17 cellular contexts compared by ENCODE assay signal in genomic region chr22:45185718-45186511, GRCh38. TPM values are rescaled to one million over a fixed set of nuclear protein-coding genes. Genes with fewer than 3 reads are reported as not detected.
A peak's percentile ranks its signal among the peaks of the same experiment; 100 is the strongest.
DNase-seq lines count a peak whose midpoint lies in the region; ATAC-seq, FAIRE-seq and TF ChIP-seq lines count a peak whose summit lies in the region.
"Had no signal": no experiment of that assay in that cellular context is flagged by ENCODE, and none has a peak within 500 bp of the region (broad histone marks: within the 10 kb centered on the region; RNA-seq: fewer than 3 reads in every experiment).

No MANE protein-coding gene starts in this region.

- peak; percentile 65 for FAIRE-seq in urothelium cell line (lab: Jason Lieb, UNC)

- H3K9me3 Mint-ChIP-seq in MCF 10A (ENCODE audit: unreplicated experiment): no peaks in the 10 kb centered on the region
- H3K9me3 Mint-ChIP-seq: nephron had no signal

- peak; percentile 18 for DNase-seq in stimulated activated CD4-positive, alpha-beta T cell treated with anti-CD3 and anti-CD28 coated beads, Interleukin-15, amount 100 ng/mL, for 24 hours
- no peak for DNase-seq in stimulated activated CD4-positive, alpha-beta T cell treated with anti-CD3 and anti-CD28 coated beads, Interleukin-4, amount 100 ng/mL, for 4 hours
- no peak for DNase-seq in T-helper 17 cell
- peak; percentile 48 for DNase-seq in epithelial cell of esophagus (ENCODE audit: low read depth)
- no peak for DNase-seq in urothelium cell line (ENCODE audit: low spot score)
- DNase-seq in MCF 10A (ENCODE audit: unreplicated experiment): no peak
- DNase-seq: anterior cingulate cortex, MM.1S, NCI-H2081, NCI-H524 treated with DMSO at 0.1 percent for 48 hours, OCI-M1, substantia nigra had no signal

- POLR2A ChIA-PET in MCF 10A (lab: Yijun Ruan, JAX): interaction anchor here (0.7 to 1.0 kb wide), 2 partner anchors 21 to 27 kb away, joined by 3 to 4 read pairs; no protein-coding TSS in a partner anchor

- H3K36me3 Mint-ChIP-seq in T-helper 17 cell (ENCODE audit: low read depth): peaks cover 5% of the 10 kb centered on the region
- peaks cover 69% of the 10 kb centered on the region for H3K36me3 Mint-ChIP-seq in MCF 10A (ENCODE audit: insufficient read depth, unreplicated experiment)

- H3K4me3 Mint-ChIP-seq in T-helper 17 cell: no peak overlapping the region
- H3K4me3 Mint-ChIP-seq in MCF 10A (ENCODE audit: unreplicated experiment): no peak overlapping the region
- H3K4me3 Mint-ChIP-seq: nephron had no signal

- H3K4me3 ChIP-seq in epithelial cell of esophagus (ENCODE audit: low read length): no peak overlapping the region
- H3K4me3 ChIP-seq: gastroesophageal sphincter, SK-N-MC had no signal

- CTCF ChIA-PET in MCF 10A (lab: Yijun Ruan, JAX): no interaction called here

- H3K4me1 Mint-ChIP-seq in T-helper 17 cell (peaks cover 8% of the 10 kb centered on the region), MCF 10A (ENCODE audit: insufficient read depth, unreplicated experiment) (peaks cover 6% of the 10 kb centered on the region)
- H3K4me1 Mint-ChIP-seq: nephron had no signal

- H3K9me3 ChIP-seq in T-helper 17 cell (ENCODE audit: control insufficient read depth, low read length, poor library complexity, severe bottlenecking): no peaks in the 10 kb centered on the region
- H3K9me3 ChIP-seq: gastroesophageal sphincter had no signal

- ATAC-seq in T-helper 17 cell (peak; percentile 28), HG03460 (IDR thresholded peaks at IDR 0.05; ENCODE audit: unreplicated experiment) (no peak), GM18858 (IDR thresholded peaks at IDR 0.05; ENCODE audit: unreplicated experiment) (no peak)
- ATAC-seq: gastroesophageal sphincter had no signal

- intact Hi-C loops in MCF 10A (cut with micrococcal nuclease): loop anchor here (5.0 kb wide), 1 partner anchor 76 kb away; no protein-coding TSS in a partner anchor

- H3K27me3 Mint-ChIP-seq in T-helper 17 cell (no peaks in the 10 kb centered on the region), MCF 10A (ENCODE audit: insufficient read depth, unreplicated experiment) (no peaks in the 10 kb centered on the region)

- no TSS peak for BruUV-seq in MCF 10A (replicated peaks; lab: Mats Ljungman, UMichigan)

- TF ChIP-seq CTCF in epithelial cell of esophagus (IDR thresholded peaks at IDR 0.05; ENCODE audit: insufficient read depth, low read depth, low read length, missing control alignments): no peak
- TF ChIP-seq CTCF in MCF 10A (IDR thresholded peaks at IDR 0.05; ENCODE audit: unreplicated experiment): no peak

- H3K27ac Mint-ChIP-seq in T-helper 17 cell: peak overlapping the region; percentile 43
- no peak overlapping the region for H3K27ac Mint-ChIP-seq in MCF 10A (ENCODE audit: low read depth, unreplicated experiment)
- H3K27ac Mint-ChIP-seq: nephron had no signal

RNA-seq across cellular contexts. Expression of gene NUP50, which starts 22.2 kb away (rescaled TPM):
- total RNA-seq in T-helper 17 cell (10 to 100 TPM; 89.3 to 99.2 TPM), MCF 10A (2022) (70.3 and 72.5 TPM in 2 replicates)

RNA-seq across cellular contexts. Expression of gene KIAA0930, which starts 54.8 kb away (rescaled TPM):
- total RNA-seq in T-helper 17 cell (10 to 100 TPM; 10.9 to 11.6 TPM), MCF 10A (2022) (61.9 and 63.4 TPM in 2 replicates)

Comparison
In these comparisons a context has a peak if more than half of its experiments do, and no peak if none do; other contexts are left out.
1. DNase-seq: peak in stimulated activated CD4-positive, alpha-beta T cell treated with anti-CD3 and anti-CD28 coated beads, Interleukin-15, amount 100 ng/mL, for 24 hours (single experiment) and epithelial cell of esophagus (single experiment); none in stimulated activated CD4-positive, alpha-beta T cell treated with anti-CD3 and anti-CD28 coated beads, Interleukin-4, amount 100 ng/mL, for 4 hours (0 of 2), T-helper 17 cell (0 of 3), urothelium cell line (single experiment) and MCF 10A (single experiment).